In the genomic region with DNA sequence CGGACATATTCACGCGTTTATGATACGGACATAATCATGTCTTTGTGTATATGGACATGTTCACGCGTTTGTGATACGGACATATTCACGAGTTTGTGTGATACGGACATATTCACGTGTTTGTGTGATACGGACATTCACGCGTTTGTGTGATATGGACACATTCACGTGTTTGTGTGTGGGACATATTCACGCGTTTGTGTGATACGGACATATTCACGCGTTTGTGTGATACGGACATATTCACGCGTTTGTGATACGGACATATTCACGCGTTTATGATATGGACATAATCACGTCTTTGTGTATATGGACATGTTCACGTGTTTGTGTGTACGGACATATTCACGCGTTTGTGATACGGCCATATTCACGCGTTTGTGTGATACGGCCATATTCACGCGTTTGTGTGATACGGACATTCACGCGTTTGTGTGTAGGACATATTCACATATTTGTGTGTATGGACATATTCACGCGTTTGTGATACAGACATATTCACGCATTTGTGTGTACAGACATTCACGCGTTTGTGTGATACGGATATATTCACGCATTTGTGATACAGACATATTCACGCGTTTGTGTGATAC, we compare ENCODE assay signal across 1 cellular context.
A peak's percentile ranks its signal among the peaks of the same experiment; 100 is the strongest.
TF ChIP-seq lines count a peak whose summit lies in the region.

No MANE protein-coding gene starts in this region.

TF ChIP-seq in K562, 482 proteins besides CTCF, POLR2A, EP300 and RAD21 (continued from another document and continues in another):
- TF ChIP-seq, protein P1, sequence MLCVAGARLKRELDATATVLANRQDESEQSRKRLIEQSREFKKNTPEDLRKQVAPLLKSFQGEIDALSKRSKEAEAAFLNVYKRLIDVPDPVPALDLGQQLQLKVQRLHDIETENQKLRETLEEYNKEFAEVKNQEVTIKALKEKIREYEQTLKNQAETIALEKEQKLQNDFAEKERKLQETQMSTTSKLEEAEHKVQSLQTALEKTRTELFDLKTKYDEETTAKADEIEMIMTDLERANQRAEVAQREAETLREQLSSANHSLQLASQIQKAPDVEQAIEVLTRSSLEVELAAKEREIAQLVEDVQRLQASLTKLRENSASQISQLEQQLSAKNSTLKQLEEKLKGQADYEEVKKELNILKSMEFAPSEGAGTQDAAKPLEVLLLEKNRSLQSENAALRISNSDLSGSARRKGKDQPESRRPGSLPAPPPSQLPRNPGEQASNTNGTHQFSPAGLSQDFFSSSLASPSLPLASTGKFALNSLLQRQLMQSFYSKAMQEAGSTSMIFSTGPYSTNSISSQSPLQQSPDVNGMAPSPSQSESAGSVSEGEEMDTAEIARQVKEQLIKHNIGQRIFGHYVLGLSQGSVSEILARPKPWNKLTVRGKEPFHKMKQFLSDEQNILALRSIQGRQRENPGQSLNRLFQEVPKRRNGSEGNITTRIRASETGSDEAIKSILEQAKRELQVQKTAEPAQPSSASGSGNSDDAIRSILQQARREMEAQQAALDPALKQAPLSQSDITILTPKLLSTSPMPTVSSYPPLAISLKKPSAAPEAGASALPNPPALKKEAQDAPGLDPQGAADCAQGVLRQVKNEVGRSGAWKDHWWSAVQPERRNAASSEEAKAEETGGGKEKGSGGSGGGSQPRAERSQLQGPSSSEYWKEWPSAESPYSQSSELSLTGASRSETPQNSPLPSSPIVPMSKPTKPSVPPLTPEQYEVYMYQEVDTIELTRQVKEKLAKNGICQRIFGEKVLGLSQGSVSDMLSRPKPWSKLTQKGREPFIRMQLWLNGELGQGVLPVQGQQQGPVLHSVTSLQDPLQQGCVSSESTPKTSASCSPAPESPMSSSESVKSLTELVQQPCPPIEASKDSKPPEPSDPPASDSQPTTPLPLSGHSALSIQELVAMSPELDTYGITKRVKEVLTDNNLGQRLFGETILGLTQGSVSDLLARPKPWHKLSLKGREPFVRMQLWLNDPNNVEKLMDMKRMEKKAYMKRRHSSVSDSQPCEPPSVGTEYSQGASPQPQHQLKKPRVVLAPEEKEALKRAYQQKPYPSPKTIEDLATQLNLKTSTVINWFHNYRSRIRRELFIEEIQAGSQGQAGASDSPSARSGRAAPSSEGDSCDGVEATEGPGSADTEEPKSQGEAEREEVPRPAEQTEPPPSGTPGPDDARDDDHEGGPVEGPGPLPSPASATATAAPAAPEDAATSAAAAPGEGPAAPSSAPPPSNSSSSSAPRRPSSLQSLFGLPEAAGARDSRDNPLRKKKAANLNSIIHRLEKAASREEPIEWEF (CRISPR knock-in tag; IDR thresholded peaks at IDR 0.05) = 0 out of 2 replicates have a peak, but pooled peaks have one; percentile 78
- no peak for TF ChIP-seq KDM1A (IDR thresholded peaks at IDR 0.05)
- peak; percentile 94 for TF ChIP-seq RREB1 (CRISPR knock-in tag; IDR thresholded peaks at IDR 0.05)
- TF ChIP-seq HOXB6 (CRISPR knock-in tag; IDR thresholded peaks at IDR 0.05; ENCODE audit: borderline replicate concordance) = peak; percentile 94; the same call in 1 of the 2 replicates
- no peak for TF ChIP-seq ZEB2 (IDR thresholded peaks at IDR 0.05)
- no peak for TF ChIP-seq MYC (IDR thresholded peaks at IDR 0.05; ENCODE audit: low read depth, low read length)
- TF ChIP-seq MYC (CRISPR knock-in tag; IDR thresholded peaks at IDR 0.05; ENCODE audit: borderline replicate concordance, low read depth) = peak; percentile 46; the same call in 1 of the 2 replicates
- 0 out of 2 replicates have a peak, but pooled peaks have one; percentile 75 for TF ChIP-seq ZFP30 (CRISPR knock-in tag; IDR thresholded peaks at IDR 0.05; ENCODE audit: borderline replicate concordance)
- no peak for TF ChIP-seq SMARCE1 (IDR thresholded peaks at IDR 0.05)
- TF ChIP-seq POLR2AphosphoS5 (IDR thresholded peaks at IDR 0.05; ENCODE audit: control insufficient read depth, insufficient read depth, low read depth, low read length) = no peak
- TF ChIP-seq TCF15 (CRISPR knock-in tag; IDR thresholded peaks at IDR 0.05) = peak; percentile 80
- TF ChIP-seq XRCC3 (IDR thresholded peaks at IDR 0.05) = no peak
- TF ChIP-seq ZNF583 (CRISPR knock-in tag; IDR thresholded peaks at IDR 0.05) = peak; percentile 66; the same call in 1 of the 2 replicates
- TF ChIP-seq CREBBP (IDR thresholded peaks at IDR 0.05; ENCODE audit: low read depth, low read length) = no peak
- no peak for TF ChIP-seq WHSC1 (IDR thresholded peaks at IDR 0.05; ENCODE audit: low read length)
- no peak for TF ChIP-seq GTF2F1 (IDR thresholded peaks at IDR 0.05; ENCODE audit: low read depth, low read length)
- no peak for TF ChIP-seq ZNF561 (CRISPR knock-in tag; conservative IDR thresholded peaks at IDR 0.05)
- TF ChIP-seq MEF2D (tag; conservative IDR thresholded peaks at IDR 0.05; ENCODE audit: low read depth) = no peak
- no peak for TF ChIP-seq EWSR1 (IDR thresholded peaks at IDR 0.05; ENCODE audit: borderline replicate concordance, low read depth, partially characterized antibody)
- TF ChIP-seq, protein P2, sequence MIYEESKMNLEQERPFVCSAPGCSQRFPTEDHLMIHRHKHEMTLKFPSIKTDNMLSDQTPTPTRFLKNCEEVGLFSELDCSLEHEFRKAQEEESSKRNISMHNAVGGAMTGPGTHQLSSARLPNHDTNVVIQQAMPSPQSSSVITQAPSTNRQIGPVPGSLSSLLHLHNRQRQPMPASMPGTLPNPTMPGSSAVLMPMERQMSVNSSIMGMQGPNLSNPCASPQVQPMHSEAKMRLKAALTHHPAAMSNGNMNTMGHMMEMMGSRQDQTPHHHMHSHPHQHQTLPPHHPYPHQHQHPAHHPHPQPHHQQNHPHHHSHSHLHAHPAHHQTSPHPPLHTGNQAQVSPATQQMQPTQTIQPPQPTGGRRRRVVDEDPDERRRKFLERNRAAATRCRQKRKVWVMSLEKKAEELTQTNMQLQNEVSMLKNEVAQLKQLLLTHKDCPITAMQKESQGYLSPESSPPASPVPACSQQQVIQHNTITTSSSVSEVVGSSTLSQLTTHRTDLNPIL (CRISPR knock-in tag; IDR thresholded peaks at IDR 0.05) = peak; percentile 21; the same call in 1 of the 2 replicates
- TF ChIP-seq TEAD1 (CRISPR knock-in tag; IDR thresholded peaks at IDR 0.05) = no peak
- peak; percentile 17; the same call in 1 of the 2 replicates for TF ChIP-seq HIVEP1 (CRISPR knock-in tag; IDR thresholded peaks at IDR 0.05)
- TF ChIP-seq GATAD2B (IDR thresholded peaks at IDR 0.05; ENCODE audit: borderline replicate concordance) = no peak
- TF ChIP-seq ZNF445 (CRISPR knock-in tag; IDR thresholded peaks at IDR 0.05; ENCODE audit: low read depth) = no peak
- no peak for TF ChIP-seq TCF7L2 (IDR thresholded peaks at IDR 0.05; ENCODE audit: low read depth, low read length)
- TF ChIP-seq TEAD4 (IDR thresholded peaks at IDR 0.05; ENCODE audit: low read length) = no peak
- no peak for TF ChIP-seq TEAD4 (CRISPR knock-in tag; IDR thresholded peaks at IDR 0.05; ENCODE audit: borderline replicate concordance)
- TF ChIP-seq, protein P3, sequence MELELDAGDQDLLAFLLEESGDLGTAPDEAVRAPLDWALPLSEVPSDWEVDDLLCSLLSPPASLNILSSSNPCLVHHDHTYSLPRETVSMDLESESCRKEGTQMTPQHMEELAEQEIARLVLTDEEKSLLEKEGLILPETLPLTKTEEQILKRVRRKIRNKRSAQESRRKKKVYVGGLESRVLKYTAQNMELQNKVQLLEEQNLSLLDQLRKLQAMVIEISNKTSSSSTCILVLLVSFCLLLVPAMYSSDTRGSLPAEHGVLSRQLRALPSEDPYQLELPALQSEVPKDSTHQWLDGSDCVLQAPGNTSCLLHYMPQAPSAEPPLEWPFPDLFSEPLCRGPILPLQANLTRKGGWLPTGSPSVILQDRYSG (tag; conservative IDR thresholded peaks at IDR 0.05; ENCODE audit: low read depth) = 0 out of 2 replicates have a peak, but pooled peaks have one; percentile 27
- TF ChIP-seq ZNF408 (CRISPR knock-in tag; IDR thresholded peaks at IDR 0.05; ENCODE audit: low read depth) = peak; percentile 96
- no peak for TF ChIP-seq SMARCA5 (IDR thresholded peaks at IDR 0.05)
- TF ChIP-seq BMI1 (IDR thresholded peaks at IDR 0.05; ENCODE audit: low read length) = no peak
- peak; percentile 4; the same call in 1 of the 2 replicates for TF ChIP-seq ID3 (CRISPR knock-in tag; IDR thresholded peaks at IDR 0.05)
- peak; percentile 71; the same call in 1 of the 2 replicates for TF ChIP-seq ID3 (tag; IDR thresholded peaks at IDR 0.05)
- TF ChIP-seq RBM14 (IDR thresholded peaks at IDR 0.05; ENCODE audit: borderline replicate concordance, insufficient read depth, low read depth, low read length) = no peak
- no peak for TF ChIP-seq NFATC3 (IDR thresholded peaks at IDR 0.05)
- TF ChIP-seq BDP1 (IDR thresholded peaks at IDR 0.05; ENCODE audit: insufficient read depth, insufficient read length) = no peak
- TF ChIP-seq JUND (IDR thresholded peaks at IDR 0.05; ENCODE audit: borderline replicate concordance, low read depth, low read length) = no peak
- TF ChIP-seq JUND (tag; IDR thresholded peaks at IDR 0.05; ENCODE audit: borderline replicate concordance, low read depth, low read length) = no peak
- no peak for TF ChIP-seq KLF10 (CRISPR knock-in tag; IDR thresholded peaks at IDR 0.05)
- no peak for TF ChIP-seq ZNF23 (CRISPR knock-in tag; IDR thresholded peaks at IDR 0.05)
- TF ChIP-seq RCOR1 (IDR thresholded peaks at IDR 0.05; ENCODE audit: borderline replicate concordance in 1 of 2, low read depth in 2 of 2, low read length in 2 of 2) = no peak
- no peak for TF ChIP-seq ZBTB49 (CRISPR knock-in tag; IDR thresholded peaks at IDR 0.05; ENCODE audit: borderline replicate concordance)
- TF ChIP-seq, protein P4, sequence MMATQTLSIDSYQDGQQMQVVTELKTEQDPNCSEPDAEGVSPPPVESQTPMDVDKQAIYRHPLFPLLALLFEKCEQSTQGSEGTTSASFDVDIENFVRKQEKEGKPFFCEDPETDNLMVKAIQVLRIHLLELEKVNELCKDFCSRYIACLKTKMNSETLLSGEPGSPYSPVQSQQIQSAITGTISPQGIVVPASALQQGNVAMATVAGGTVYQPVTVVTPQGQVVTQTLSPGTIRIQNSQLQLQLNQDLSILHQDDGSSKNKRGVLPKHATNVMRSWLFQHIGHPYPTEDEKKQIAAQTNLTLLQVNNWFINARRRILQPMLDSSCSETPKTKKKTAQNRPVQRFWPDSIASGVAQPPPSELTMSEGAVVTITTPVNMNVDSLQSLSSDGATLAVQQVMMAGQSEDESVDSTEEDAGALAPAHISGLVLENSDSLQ (IDR thresholded peaks at IDR 0.05) = no peak
